16 cellular contexts compared by ENCODE assay signal in genomic region chr16:70793851-70794502, GRCh38. TPM values are rescaled to one million over a fixed set of nuclear protein-coding genes. Genes with fewer than 3 reads are reported as not detected.
A peak's percentile ranks its signal among the peaks of the same experiment; 100 is the strongest.
DNase-seq lines count a peak whose midpoint lies in the region; ATAC-seq and TF ChIP-seq lines count a peak whose summit lies in the region.
"Had no signal": no experiment of that assay in that cellular context is flagged by ENCODE, and none has a peak within 500 bp of the region (broad histone marks: within the 10 kb centered on the region; RNA-seq: fewer than 3 reads in every experiment).

No MANE protein-coding gene starts in this region.

- ATAC-seq in GM18909 (IDR thresholded peaks at IDR 0.05; ENCODE audit: poor library complexity, unreplicated experiment) = peak; percentile 59
- ATAC-seq in GM21723 (IDR thresholded peaks at IDR 0.05; ENCODE audit: unreplicated experiment) = peak; percentile 65
- peak; percentile 69 for ATAC-seq in HG03175 (IDR thresholded peaks at IDR 0.05; ENCODE audit: unreplicated experiment)
- ATAC-seq: left lung had no signal

- H3K4me3 Mint-ChIP-seq in endothelial cell (ENCODE audit: unreplicated experiment) = no peak overlapping the region
- H3K4me3 Mint-ChIP-seq in CD4-positive, alpha-beta memory T cell = no peak overlapping the region
- H3K4me3 Mint-ChIP-seq: activated CD4-positive, alpha-beta T cell treated with anti-CD3 and anti-CD28 coated beads, Interleukin-2, amount 10 ng/mL, durations not matched to agents 24 days and 14 days; CD4-positive, CD25-positive, alpha-beta regulatory T cell had no signal

- peaks cover 0 to 6% (median under 1%) of the 10 kb centered on the region in 4 donors for H3K4me1 ChIP-seq in tibial artery
- H3K4me1 ChIP-seq in CD4-positive, alpha-beta memory T cell (ENCODE audit: insufficient read depth, low read length) = peaks cover 13% of the 10 kb centered on the region

- H3K27me3 Mint-ChIP-seq in endothelial cell (ENCODE audit: unreplicated experiment) = peaks cover 10% of the 10 kb centered on the region
- no peaks in the 10 kb centered on the region for H3K27me3 Mint-ChIP-seq in CD4-positive, alpha-beta memory T cell
- H3K27me3 Mint-ChIP-seq: activated CD4-positive, alpha-beta T cell treated with anti-CD3 and anti-CD28 coated beads, Interleukin-2, amount 10 ng/mL, durations not matched to agents 24 days and 14 days; CD4-positive, CD25-positive, alpha-beta regulatory T cell had no signal

- DNase-seq in endothelial cell (ENCODE audit: low spot score) (no peak), NCI-H1092 treated with DMSO at 0.1 percent for 48 hours (lab: John Stamatoyannopoulos, UW) (no peak), tibial artery (no peak), pons (ENCODE audit: low spot score) (no peak)
- DNase-seq in CD4-positive, alpha-beta memory T cell = no peak
- DNase-seq: activated CD4-positive, alpha-beta T cell treated with anti-CD3 and anti-CD28 coated beads, Interleukin-2, amount 10 ng/mL, durations not matched to agents 24 days and 14 days; CD4-positive, CD25-positive, alpha-beta regulatory T cell; GDM1; left lung; T-helper 1 cell had no signal

- CTCF ChIA-PET in CD4-positive, alpha-beta memory T cell (lab: Charles Lee; ENCODE audit: partially characterized antibody) = interaction anchor here (1.2 kb wide), 1 partner anchor 23 kb away, joined by 3 read pairs; no protein-coding TSS in a partner anchor

- intact Hi-C loops in tibial artery (cut with DNase I; ENCODE audit: low total_unique reads) = no loop called here
- intact Hi-C loops in CD4-positive, alpha-beta memory T cell (cut with micrococcal nuclease) = no loop called here

- H3K27me3 ChIP-seq in tibial artery = no peaks in the 10 kb centered on the region
- no peaks in the 10 kb centered on the region for H3K27me3 ChIP-seq in CD4-positive, alpha-beta memory T cell (ENCODE audit: insufficient read depth, low read length)
- H3K27me3 ChIP-seq: left lung had no signal

- peaks cover 0 to 12% (median 0%) of the 10 kb centered on the region in 3 donors for H3K36me3 ChIP-seq in tibial artery
- peaks cover 5% of the 10 kb centered on the region for H3K36me3 ChIP-seq in CD4-positive, alpha-beta memory T cell (ENCODE audit: insufficient read depth, low read length)
- H3K36me3 ChIP-seq: thoracic aorta had no signal

- H3K4me1 Mint-ChIP-seq in endothelial cell (ENCODE audit: unreplicated experiment) = peaks cover 17% of the 10 kb centered on the region
- peaks cover 9 to 42% (median 18%) of the 10 kb centered on the region in 4 donors for H3K4me1 Mint-ChIP-seq in CD4-positive, alpha-beta memory T cell

- no peaks in the 10 kb centered on the region for H3K9me3 ChIP-seq in tibial artery
- no peaks in the 10 kb centered on the region for H3K9me3 ChIP-seq in CD4-positive, alpha-beta memory T cell (ENCODE audit: control insufficient read depth in 1 of 2, low read length in 2 of 2)
- H3K9me3 ChIP-seq: left lung, thoracic aorta had no signal

- POLR2A ChIA-PET in CD4-positive, alpha-beta memory T cell (lab: Charles Lee; ENCODE audit: partially characterized antibody) = no interaction called here

- no peak overlapping the region for H3K4me3 ChIP-seq in tibial artery
- H3K4me3 ChIP-seq in CD4-positive, alpha-beta memory T cell (ENCODE audit: low read length in 2 of 2) = no peak overlapping the region
- H3K4me3 ChIP-seq: left lung, skin epidermis, thoracic aorta had no signal

- H3K27ac ChIP-seq in tibial artery = no peak overlapping the region
- no peak overlapping the region for H3K27ac ChIP-seq in CD4-positive, alpha-beta memory T cell (ENCODE audit: low read depth, low read length)
- H3K27ac ChIP-seq: left lung, skin epidermis, thoracic aorta had no signal

- peaks cover 6% of the 10 kb centered on the region for H3K36me3 Mint-ChIP-seq in endothelial cell (ENCODE audit: low read depth, unreplicated experiment)
- peaks cover 0 to 21% of the 10 kb centered on the region in 2 donors for H3K36me3 Mint-ChIP-seq in CD4-positive, alpha-beta memory T cell

- TF ChIP-seq CTCF in endothelial cell (IDR thresholded peaks at IDR 0.05; ENCODE audit: unreplicated experiment) (no peak), tibial artery (IDR thresholded peaks at IDR 0.05) (no peak)

- H3K9me3 Mint-ChIP-seq in endothelial cell (ENCODE audit: unreplicated experiment) = no peaks in the 10 kb centered on the region
- H3K9me3 Mint-ChIP-seq in CD4-positive, alpha-beta memory T cell = no peaks in the 10 kb centered on the region
- H3K9me3 Mint-ChIP-seq: activated CD4-positive, alpha-beta T cell treated with anti-CD3 and anti-CD28 coated beads, Interleukin-2, amount 10 ng/mL, durations not matched to agents 24 days and 14 days; activated T-helper 2 cell treated with anti-CD3 and anti-CD28 coated beads, Interferon-gamma antibody, Interleukin-2, Interleukin-4, amounts not matched to agents 10 μg/mL and 5 μg/mL and 100 μg/mL, durations not matched to agents 14 hours and 24 hours and 36 hours; CD4-positive, CD25-positive, alpha-beta regulatory T cell had no signal

- H3K27ac Mint-ChIP-seq in endothelial cell (ENCODE audit: unreplicated experiment) = peak overlapping the region; percentile 15
- no peak overlapping the region for H3K27ac Mint-ChIP-seq in CD4-positive, alpha-beta memory T cell
- H3K27ac Mint-ChIP-seq: activated CD4-positive, alpha-beta T cell treated with anti-CD3 and anti-CD28 coated beads, Interleukin-2, amount 10 ng/mL, durations not matched to agents 24 days and 14 days; activated T-helper 2 cell treated with anti-CD3 and anti-CD28 coated beads, Interferon-gamma antibody, Interleukin-2, Interleukin-4, amounts not matched to agents 10 μg/mL and 5 μg/mL and 100 μg/mL, durations not matched to agents 14 hours and 24 hours and 36 hours had no signal

RNA-seq across cellular contexts. Expression of gene VAC14, which starts 7.0 kb away (rescaled TPM):
- total RNA-seq in endothelial cell (ENCODE audit: unreplicated experiment) = 35.6 TPM
- total RNA-seq in CD4-positive, alpha-beta memory T cell = 10 to 100 TPM; 37.8 to 40.6 TPM
- 10 to 100 TPM; 30.0 to 41.8 TPM for polyA plus RNA-seq in CD4-positive, alpha-beta memory T cell
